10 cellular contexts compared by ENCODE assay signal in genomic region chr2:230541934-230542380, GRCh38.
A peak's percentile ranks its signal among the peaks of the same experiment; 100 is the strongest.
DNase-seq lines count a peak whose midpoint lies in the region; ATAC-seq, FAIRE-seq and TF ChIP-seq lines count a peak whose summit lies in the region.
"Had no signal": no experiment of that assay in that cellular context is flagged by ENCODE, and none has a peak within 500 bp of the region (broad histone marks: within the 10 kb centered on the region; RNA-seq: fewer than 3 reads in every experiment).

No MANE protein-coding gene starts in this region.

- DNase-seq in HTR-8/SVneo (ENCODE audit: insufficient read length, low spot score), result peak; percentile 14
- peak; percentile 59 for DNase-seq in myocyte (ENCODE audit: low read depth)
- DNase-seq in SHP77 (lab: John Stamatoyannopoulos, UW), result no peak
- no peak for DNase-seq in mesothelial cell of epicardium (ENCODE audit: low spot score in 2 of 2, unreplicated experiment in 2 of 2)
- no peak for DNase-seq in H54 (ENCODE audit: insufficient read length, low spot score)
- no peak for DNase-seq in NCI-H748 (lab: John Stamatoyannopoulos, UW; ENCODE audit: unreplicated experiment)
- DNase-seq: activated T-cell treated with anti-CD3 and anti-CD28 coated beads for 4 hours, left lung had no signal

- H3K36me3 Mint-ChIP-seq in mesothelial cell of epicardium, result peaks cover 2% of the 10 kb centered on the region

- TF ChIP-seq POLR2A in H54 (IDR thresholded peaks at IDR 0.05; ENCODE audit: low read depth, low read length), result no peak

- peaks cover 4% of the 10 kb centered on the region for H3K27me3 Mint-ChIP-seq in mesothelial cell of epicardium (ENCODE audit: low read depth)

- H3K9me3 Mint-ChIP-seq in mesothelial cell of epicardium, result peaks cover 17% of the 10 kb centered on the region

- FAIRE-seq in HTR-8/SVneo (lab: Jason Lieb, UNC) (no peak), H54 (lab: Jason Lieb, UNC) (no peak)

- no peak overlapping the region for H3K27ac Mint-ChIP-seq in mesothelial cell of epicardium

- ATAC-seq in GM19025 (IDR thresholded peaks at IDR 0.05; ENCODE audit: low read depth, unreplicated experiment) (peak; percentile 45), HG02623 (IDR thresholded peaks at IDR 0.05; ENCODE audit: unreplicated experiment) (peak; percentile 57)
- ATAC-seq: left lung had no signal

- no peaks in the 10 kb centered on the region for H3K4me1 Mint-ChIP-seq in mesothelial cell of epicardium

- no peak for TF ChIP-seq CTCF in mesothelial cell of epicardium (IDR thresholded peaks at IDR 0.05; ENCODE audit: unreplicated experiment)

- H3K4me3 Mint-ChIP-seq in mesothelial cell of epicardium, result no peak overlapping the region

Comparison
In these comparisons a context has a peak if more than half of its experiments do, and no peak if none do; other contexts are left out.
1. DNase-seq: peak in HTR-8/SVneo (single experiment) and myocyte (single experiment); none in SHP77 (0 of 2), mesothelial cell of epicardium (0 of 2), H54 (single experiment) and NCI-H748 (single experiment).